Comparison of ENCODE assay signal across 24 cellular contexts in the genomic region with DNA sequence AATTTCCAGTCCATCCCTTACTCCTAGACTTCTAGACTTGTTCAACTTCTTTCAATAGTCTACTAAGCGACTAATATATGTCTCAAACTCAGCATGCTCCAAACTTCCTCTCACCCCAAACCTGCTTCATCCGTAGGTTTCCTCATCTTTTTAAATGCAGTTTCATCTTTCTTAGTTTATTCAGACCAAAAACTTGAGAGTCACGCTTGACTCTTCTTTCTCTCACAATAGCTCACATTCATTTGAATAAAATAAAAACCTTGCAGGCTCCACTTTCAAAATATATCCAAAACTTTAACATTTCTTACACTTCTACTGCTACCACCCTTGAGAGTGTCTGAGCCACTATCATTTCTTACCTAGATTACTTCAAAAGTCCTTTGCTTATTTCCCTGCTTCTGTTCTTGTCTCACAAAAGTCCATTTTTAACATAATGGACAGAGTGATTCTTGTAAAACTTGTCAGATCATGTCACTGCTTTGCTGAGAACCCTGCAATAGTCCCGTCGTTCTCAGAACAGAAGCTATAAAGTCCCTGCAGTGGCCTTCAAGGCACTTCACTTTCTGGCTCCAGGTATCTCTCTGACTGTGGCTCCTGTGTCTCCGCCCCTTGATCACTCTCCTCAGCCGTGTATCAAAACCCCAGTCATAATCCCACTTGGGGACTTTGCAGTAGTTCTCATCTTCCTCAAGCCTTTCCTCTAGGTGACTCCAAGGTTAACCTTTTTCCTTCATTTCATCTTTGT.
DNase-seq lines count a peak whose midpoint lies in the region; ATAC-seq, FAIRE-seq and TF ChIP-seq lines count a peak whose summit lies in the region.
"Had no signal": no experiment of that assay in that cellular context is flagged by ENCODE, and none has a peak within 500 bp of the region (broad histone marks: within the 10 kb centered on the region; RNA-seq: fewer than 3 reads in every experiment).

No MANE protein-coding gene starts in this region.

- no peak for FAIRE-seq in GM12892 (lab: Jason Lieb, UNC)

- H3K27ac Mint-ChIP-seq in dendritic cell treated with granulocyte-macrophage colony-stimulating factor and Interleukin-4, amounts not matched to agents 40 ng/mL and 50 ng/mL, for 4 days = peak overlapping the region; percentile 34
- H3K27ac Mint-ChIP-seq: activated CD4-positive, alpha-beta T cell treated with anti-CD3 and anti-CD28 coated beads, Interleukin-2, amount 10 ng/mL, durations not matched to agents 24 days and 14 days; activated naive CD8-positive, alpha-beta T cell treated with anti-CD3 and anti-CD28 coated beads, Interleukin-2, amount 50 U/mL, for 24 hours had no signal

- no peak for TF ChIP-seq POLR2A in GM12892 (IDR thresholded peaks at IDR 0.05; ENCODE audit: low read depth, low read length)

- no peaks in the 10 kb centered on the region for H3K4me1 Mint-ChIP-seq in dendritic cell treated with granulocyte-macrophage colony-stimulating factor and Interleukin-4, amounts not matched to agents 40 ng/mL and 50 ng/mL, for 4 days (ENCODE audit: low read depth)
- H3K4me1 Mint-ChIP-seq: activated CD4-positive, alpha-beta T cell treated with anti-CD3 and anti-CD28 coated beads, Interleukin-2, amount 10 ng/mL, durations not matched to agents 24 days and 14 days; activated naive CD8-positive, alpha-beta T cell treated with anti-CD3 and anti-CD28 coated beads, Interleukin-2, amount 50 U/mL, for 24 hours had no signal

- H3K9me3 Mint-ChIP-seq in dendritic cell treated with granulocyte-macrophage colony-stimulating factor and Interleukin-4, amounts not matched to agents 40 ng/mL and 50 ng/mL, for 4 days = peaks cover 7% of the 10 kb centered on the region
- H3K9me3 Mint-ChIP-seq: activated CD4-positive, alpha-beta T cell treated with anti-CD3 and anti-CD28 coated beads, Interleukin-2, amount 10 ng/mL, durations not matched to agents 24 days and 14 days; activated naive CD8-positive, alpha-beta T cell treated with anti-CD3 and anti-CD28 coated beads, Interleukin-2, amount 50 U/mL, for 24 hours had no signal

- no peak for DNase-seq in DMS79 (lab: John Stamatoyannopoulos, UW)
- no peak for DNase-seq in HUDEP-2 (lab: John Stamatoyannopoulos, UW; ENCODE audit: unreplicated experiment in 76 of 76)
- DNase-seq in GM12892 (ENCODE audit: insufficient read length) = no peak
- no peak for DNase-seq in activated CD4-positive, alpha-beta T cell treated with anti-CD3 and anti-CD28 coated beads, Interleukin-2, amount 50 U/mL, for 48 hours
- DNase-seq: ACHN; activated CD4-positive, alpha-beta T cell treated with anti-CD3 and anti-CD28 coated beads, Interleukin-2, amount 10 ng/mL, durations not matched to agents 24 days and 14 days; activated CD8-positive, alpha-beta memory T cell treated with anti-CD3 and anti-CD28 coated beads, Interleukin-2, amount 50 U/mL, for 4 hours; activated effector memory CD4-positive, alpha-beta T cell treated with Interleukin-2 at 50 U/mL for 16 hours; activated naive CD8-positive, alpha-beta T cell treated with anti-CD3 and anti-CD28 coated beads, Interleukin-2, amount 50 U/mL, for 24 hours; brain microvascular endothelial cell; colonic mucosa; DMS153; GF-D8; heart left ventricle; KBM-7; left lung; NCI-H2081; NCI-H446 treated with DMSO at 0.1 percent for 48 hours; spleen; substantia nigra had no signal

- no peak overlapping the region for H3K4me3 Mint-ChIP-seq in dendritic cell treated with granulocyte-macrophage colony-stimulating factor and Interleukin-4, amounts not matched to agents 40 ng/mL and 50 ng/mL, for 4 days
- H3K4me3 Mint-ChIP-seq: activated CD4-positive, alpha-beta T cell treated with anti-CD3 and anti-CD28 coated beads, Interleukin-2, amount 10 ng/mL, durations not matched to agents 24 days and 14 days; activated naive CD8-positive, alpha-beta T cell treated with anti-CD3 and anti-CD28 coated beads, Interleukin-2, amount 50 U/mL, for 24 hours had no signal

- no peaks in the 10 kb centered on the region for H3K36me3 Mint-ChIP-seq in dendritic cell treated with granulocyte-macrophage colony-stimulating factor and Interleukin-4, amounts not matched to agents 40 ng/mL and 50 ng/mL, for 4 days (ENCODE audit: low read depth)

- ATAC-seq in GM18858 (IDR thresholded peaks at IDR 0.05; ENCODE audit: unreplicated experiment) (peak; percentile 69), GM21737 (IDR thresholded peaks at IDR 0.05; ENCODE audit: unreplicated experiment) (peak; percentile 70), HG03039 (IDR thresholded peaks at IDR 0.05; ENCODE audit: unreplicated experiment) (peak; percentile 64)
- ATAC-seq: activated naive CD8-positive, alpha-beta T cell treated with anti-CD3 and anti-CD28 coated beads, Interleukin-2, amount 50 U/mL, for 24 hours; heart left ventricle; left lung had no signal

- H3K27me3 Mint-ChIP-seq in dendritic cell treated with granulocyte-macrophage colony-stimulating factor and Interleukin-4, amounts not matched to agents 40 ng/mL and 50 ng/mL, for 4 days = no peaks in the 10 kb centered on the region
- H3K27me3 Mint-ChIP-seq: activated CD4-positive, alpha-beta T cell treated with anti-CD3 and anti-CD28 coated beads, Interleukin-2, amount 10 ng/mL, durations not matched to agents 24 days and 14 days; activated naive CD8-positive, alpha-beta T cell treated with anti-CD3 and anti-CD28 coated beads, Interleukin-2, amount 50 U/mL, for 24 hours had no signal

- intact Hi-C loops in dendritic cell treated with granulocyte-macrophage colony-stimulating factor and Interleukin-4, amounts not matched to agents 40 ng/mL and 50 ng/mL, for 4 days (cut with micrococcal nuclease) = no loop called here
